ENCODE assay signal across 7 cellular contexts in the genomic region with DNA sequence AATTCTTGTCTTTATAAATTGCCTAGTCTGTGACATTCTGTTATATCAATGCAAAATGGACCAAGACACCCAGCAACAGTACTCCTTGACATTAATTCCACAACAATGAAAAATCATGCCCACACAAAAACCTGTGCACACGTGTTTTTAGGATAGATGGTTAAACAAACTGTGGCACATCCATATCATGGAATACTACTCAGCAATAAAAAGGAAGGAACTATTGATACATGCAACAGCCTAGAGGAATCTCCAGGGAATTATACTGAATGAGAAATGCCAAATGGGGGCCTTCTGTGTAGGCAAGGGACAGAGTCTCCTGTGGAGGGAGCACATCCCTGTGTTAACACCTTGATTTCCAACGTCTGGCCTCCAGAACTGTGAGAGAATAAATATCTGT.
"Had no signal": no experiment of that assay in that cellular context is flagged by ENCODE, and none has a peak within 500 bp of the region (broad histone marks: within the 10 kb centered on the region; RNA-seq: fewer than 3 reads in every experiment).

No MANE protein-coding gene starts in this region.

- H3K4me3 ChIP-seq: GM23338, HAP-1 had no signal

- ATAC-seq: GM23338, HCT116 had no signal

- H3K36me3 ChIP-seq: HAP-1 had no signal

- FAIRE-seq: HTR-8/SVneo had no signal

- DNase-seq: H7, HFFc6, KG1 had no signal

- H3K4me2 ChIP-seq: GM23338 had no signal

- H2AFZ ChIP-seq: GM23338 had no signal

- H3K4me1 ChIP-seq: HAP-1 had no signal
